Comparison of ENCODE assay signal across 20 cellular contexts in the genomic region with DNA sequence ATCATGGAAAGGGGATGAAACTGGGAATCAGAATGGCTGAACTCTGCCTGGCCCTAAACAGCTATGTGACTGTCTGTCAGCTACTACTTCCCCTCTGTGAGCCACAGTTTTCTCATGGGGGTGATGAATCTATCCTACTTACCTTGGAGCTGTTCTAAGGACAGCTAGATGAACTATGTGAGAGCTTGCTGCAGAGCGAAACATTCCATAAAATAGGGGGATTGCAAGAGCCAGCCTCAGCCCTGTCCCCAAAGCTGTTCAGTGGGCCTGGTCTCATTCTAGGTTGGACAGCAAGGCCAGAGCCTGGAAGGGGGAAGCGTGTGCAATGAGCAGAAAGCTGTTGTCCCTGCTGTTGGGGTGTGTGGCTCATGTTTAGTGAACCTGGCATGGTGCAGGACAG. TPM values are rescaled to one million over a fixed set of nuclear protein-coding genes. Genes with fewer than 3 reads are reported as not detected.
DNase-seq lines count a peak whose midpoint lies in the region; ATAC-seq, FAIRE-seq and TF ChIP-seq lines count a peak whose summit lies in the region.
"Had no signal": no experiment of that assay in that cellular context is flagged by ENCODE, and none has a peak within 500 bp of the region (broad histone marks: within the 10 kb centered on the region; RNA-seq: fewer than 3 reads in every experiment).

No MANE protein-coding gene starts in this region.

- H3K9me3 Mint-ChIP-seq in natural killer cell treated with Interleukin-12 subunit alpha and Interleukin-12 subunit beta and Interleukin-15 and Interleukin-18, amount 100 ng/mL, for 72 hours, result no peaks in the 10 kb centered on the region
- no peaks in the 10 kb centered on the region for H3K9me3 Mint-ChIP-seq in natural killer cell
- H3K9me3 Mint-ChIP-seq in brain, result peaks cover 0 to 3% (median 0%) of the 10 kb centered on the region in 5 experiments
- H3K9me3 Mint-ChIP-seq in neural progenitor cell, result peaks cover 3% of the 10 kb centered on the region
- H3K9me3 Mint-ChIP-seq: CD8-positive, alpha-beta T cell; H9 had no signal

- H4K20me1 ChIP-seq in neural progenitor cell (ENCODE audit: low read depth), result no peaks in the 10 kb centered on the region

- H3K4me1 ChIP-seq in neural progenitor cell (peaks cover 7% of the 10 kb centered on the region), vagina (no peaks in the 10 kb centered on the region), kidney (ENCODE audit: control insufficient read depth in 1 of 2, insufficient read depth in 1 of 2, low read depth in 1 of 2, low read length in 2 of 2) (no peaks in the 10 kb centered on the region), heart right ventricle (peaks cover 0 to 16% (median 10%) of the 10 kb centered on the region in 9 donors), stomach (no peaks in the 10 kb centered on the region)
- H3K4me1 ChIP-seq: A549 had no signal

- TF ChIP-seq EP300 in stomach (IDR thresholded peaks at IDR 0.05), result no peak

- H3K27me3 Mint-ChIP-seq in natural killer cell treated with Interleukin-12 subunit alpha and Interleukin-12 subunit beta and Interleukin-15 and Interleukin-18, amount 100 ng/mL, for 72 hours, result peaks cover 1 to 10% of the 10 kb centered on the region in 2 donors
- H3K27me3 Mint-ChIP-seq in natural killer cell (ENCODE audit: low read depth in 2 of 2) (peaks cover 0 to 4% of the 10 kb centered on the region in 2 donors), brain (peaks cover 14% of the 10 kb centered on the region), neural progenitor cell (ENCODE audit: insufficient read depth, low read depth) (peaks cover 8% of the 10 kb centered on the region)

- H3K9me3 ChIP-seq in neural progenitor cell (ENCODE audit: low read depth) (no peaks in the 10 kb centered on the region), vagina (no peaks in the 10 kb centered on the region), kidney (ENCODE audit: control insufficient read depth in 1 of 2, low read length in 2 of 2) (no peaks in the 10 kb centered on the region), heart right ventricle (no peaks in the 10 kb centered on the region), stomach (no peaks in the 10 kb centered on the region)
- H3K9me3 ChIP-seq: A549 had no signal

- TF ChIP-seq CTCF in natural killer cell (IDR thresholded peaks at IDR 0.05) (no peak), brain (conservative IDR thresholded peaks at IDR 0.05) (no peak), neural progenitor cell (IDR thresholded peaks at IDR 0.05) (no peak), vagina (IDR thresholded peaks at IDR 0.05) (no peak), kidney (IDR thresholded peaks at IDR 0.05; ENCODE audit: borderline replicate concordance, extremely low read depth, insufficient read depth) (no peak), heart right ventricle (IDR thresholded peaks at IDR 0.05) (no peak), stomach (IDR thresholded peaks at IDR 0.05) (no peak)

- no peak for FAIRE-seq in kidney (lab: Jason Lieb, UNC)
- FAIRE-seq: A549, GM12878, GM19239, H1, HepG2 had no signal

- no peaks in the 10 kb centered on the region for H3K36me3 ChIP-seq in neural progenitor cell
- no peaks in the 10 kb centered on the region for H3K36me3 ChIP-seq in vagina
- H3K36me3 ChIP-seq in kidney (ENCODE audit: control insufficient read depth in 1 of 2, insufficient read depth in 2 of 2, low read length in 2 of 2), result no peaks in the 10 kb centered on the region
- no peaks in the 10 kb centered on the region for H3K36me3 ChIP-seq in heart right ventricle
- no peaks in the 10 kb centered on the region for H3K36me3 ChIP-seq in stomach

- WGBS in heart right ventricle, 2 donors, result 87 to 95% methylated on average over 2 of the region's 2 CpGs
- 91 to 100% (median 95%) methylated on average over 2 of the region's 2 CpGs for WGBS in stomach, 5 donors

- H3K9ac ChIP-seq in neural progenitor cell, result no peak overlapping the region
- no peak overlapping the region for H3K9ac ChIP-seq in kidney (ENCODE audit: low read length in 2 of 2)

- H2AFZ ChIP-seq in neural progenitor cell (replicated peaks), result peak overlapping the region; percentile 61

- no peak overlapping the region for H3K27ac Mint-ChIP-seq in natural killer cell treated with Interleukin-12 subunit alpha and Interleukin-12 subunit beta and Interleukin-15 and Interleukin-18, amount 100 ng/mL, for 72 hours
- H3K27ac Mint-ChIP-seq in natural killer cell (no peak overlapping the region), brain (peak overlapping the region in 3 of 5 experiments; percentile 47 to 76 (median 65)), neural progenitor cell (peak overlapping the region; percentile 7)
- H3K27ac Mint-ChIP-seq: CD8-positive, alpha-beta T cell had no signal

- H3K27ac ChIP-seq in neural progenitor cell (no peak overlapping the region), vagina (peak overlapping the region; percentile 30), kidney (ENCODE audit: low read depth in 2 of 2, low read length in 2 of 2) (no peak overlapping the region), heart right ventricle (no peak overlapping the region), stomach (no peak overlapping the region)
- H3K27ac ChIP-seq: 22Rv1, A549 had no signal

- intact Hi-C loops in natural killer cell (cut with micrococcal nuclease), result no loop called here
- intact Hi-C loops in vagina (cut with DNase I), result no loop called here
- intact Hi-C loops in kidney (cut with DNase I), result no loop called here
- intact Hi-C loops in heart right ventricle (cut with DNase I), result no loop called here
- intact Hi-C loops in stomach (cut with DNase I; ENCODE audit: low total_unique reads), result no loop called here

- no peaks in the 10 kb centered on the region for H3K27me3 ChIP-seq in neural progenitor cell
- H3K27me3 ChIP-seq in vagina, result no peaks in the 10 kb centered on the region
- H3K27me3 ChIP-seq in heart right ventricle, result peaks cover 0 to 42% (median 6%) of the 10 kb centered on the region in 7 donors
- H3K27me3 ChIP-seq in stomach, result peaks cover 0 to 3% (median 0%) of the 10 kb centered on the region in 3 donors

- no peaks in the 10 kb centered on the region for H3K36me3 Mint-ChIP-seq in natural killer cell treated with Interleukin-12 subunit alpha and Interleukin-12 subunit beta and Interleukin-15 and Interleukin-18, amount 100 ng/mL, for 72 hours
- H3K36me3 Mint-ChIP-seq in natural killer cell, result no peaks in the 10 kb centered on the region
- H3K36me3 Mint-ChIP-seq in brain, result no peaks in the 10 kb centered on the region
- H3K36me3 Mint-ChIP-seq in neural progenitor cell, result no peaks in the 10 kb centered on the region
- H3K36me3 Mint-ChIP-seq: CD8-positive, alpha-beta T cell had no signal

- H3K79me2 ChIP-seq in neural progenitor cell (ENCODE audit: low read depth), result no peaks in the 10 kb centered on the region

- H3K4me3 ChIP-seq in neural progenitor cell (no peak overlapping the region), vagina (no peak overlapping the region), kidney (ENCODE audit: low read length in 2 of 2) (no peak overlapping the region), heart right ventricle (no peak overlapping the region), stomach (no peak overlapping the region)
- H3K4me3 ChIP-seq: A549, GM12878 had no signal

- peak; percentile 54 for DNase-seq in natural killer cell treated with Interleukin-12 subunit alpha and Interleukin-12 subunit beta and Interleukin-15 and Interleukin-18, amount 100 ng/mL, for 72 hours (ENCODE audit: low spot score)
- no peak for DNase-seq in natural killer cell
- no peak for DNase-seq in neural progenitor cell (ENCODE audit: low spot score)
- no peak for DNase-seq in vagina (ENCODE audit: extremely low spot score in 2 of 2)
- DNase-seq in kidney, result no peak
- no peak for DNase-seq in heart right ventricle
- DNase-seq in stomach, result no peak
- DNase-seq: AML-193; Calu3; CD8-positive, alpha-beta T cell; EL; H9 had no signal

- H3K4me3 Mint-ChIP-seq in natural killer cell treated with Interleukin-12 subunit alpha and Interleukin-12 subunit beta and Interleukin-15 and Interleukin-18, amount 100 ng/mL, for 72 hours, result no peak overlapping the region
- H3K4me3 Mint-ChIP-seq in natural killer cell, result no peak overlapping the region
- no peak overlapping the region for H3K4me3 Mint-ChIP-seq in brain
- no peak overlapping the region for H3K4me3 Mint-ChIP-seq in neural progenitor cell
- H3K4me3 Mint-ChIP-seq: CD8-positive, alpha-beta T cell; H9 had no signal

- ATAC-seq in natural killer cell treated with Interleukin-12 subunit alpha and Interleukin-12 subunit beta and Interleukin-15 and Interleukin-18, amount 100 ng/mL, for 72 hours, result no peak
- ATAC-seq in natural killer cell, result no peak
- ATAC-seq in heart right ventricle, result no peak
- ATAC-seq: A549; CD8-positive, alpha-beta T cell; GM12878; HepG2 had no signal

- H3K4me1 Mint-ChIP-seq in natural killer cell treated with Interleukin-12 subunit alpha and Interleukin-12 subunit beta and Interleukin-15 and Interleukin-18, amount 100 ng/mL, for 72 hours (ENCODE audit: low read depth in 2 of 2), result peaks cover 0 to 3% of the 10 kb centered on the region in 2 donors
- H3K4me1 Mint-ChIP-seq in natural killer cell, result peaks cover 0 to 5% of the 10 kb centered on the region in 2 donors
- peaks cover 16% of the 10 kb centered on the region for H3K4me1 Mint-ChIP-seq in brain
- peaks cover 21% of the 10 kb centered on the region for H3K4me1 Mint-ChIP-seq in neural progenitor cell

- TF ChIP-seq POLR2A in vagina (IDR thresholded peaks at IDR 0.05) (no peak), stomach (IDR thresholded peaks at IDR 0.05) (no peak)

- H3F3A ChIP-seq in neural progenitor cell (ENCODE audit: low read depth), result no peaks in the 10 kb centered on the region

- peak overlapping the region; percentile 21 for H3K4me2 ChIP-seq in neural progenitor cell
- H3K4me2 ChIP-seq: A549 had no signal

RNA-seq across cellular contexts. Expression of gene FNDC1, which starts 43.7 kb away (rescaled TPM):
- total RNA-seq in natural killer cell treated with Interleukin-12 subunit alpha and Interleukin-12 subunit beta and Interleukin-15 and Interleukin-18, amount 100 ng/mL, for 72 hours, result not detected
- not detected for total RNA-seq in natural killer cell
- polyA plus RNA-seq in brain (ENCODE audit: insufficient read depth, low read depth, low replicate concordance), result 0.83 TPM
- 0.03 TPM in 1 of 2 replicates, not detected in the other for total RNA-seq in neural progenitor cell (ENCODE audit: low replicate concordance)
- total RNA-seq in vagina, result 0.49 TPM
- total RNA-seq in kidney, result 1.3 TPM
- 0.69 TPM for polyA plus RNA-seq in kidney (ENCODE audit: insufficient read depth, low read depth, low replicate concordance)
- 1 to 10 TPM in 7 of 10 donors, under 1 TPM in 3; 0.44 to 6.2 (median 2.9) TPM for total RNA-seq in heart right ventricle
- polyA plus RNA-seq in heart right ventricle, result under 1 TPM; 0.07 to 0.20 TPM
- total RNA-seq in stomach, result 10 to 100 TPM in 1 of 5 donors, 1 to 10 TPM in 1, under 1 TPM in 1, not detected in 2; 0.43 to 11.0 (median 4.0) TPM
- polyA plus RNA-seq in stomach, result under 1 TPM in 2 of 3 donors, not detected in 1; 0.06 to 0.10 TPM
- total RNA-seq: CD8-positive, alpha-beta T cell; G401; GM12878; HepG2 had no signal
- polyA plus RNA-seq: GM12878, HepG2 had no signal

Comparison
In these comparisons a context has a peak if more than half of its experiments do, and no peak if none do; other contexts are left out.
1. H3K27ac Mint-ChIP-seq: peak in brain (3 of 5) and neural progenitor cell (single experiment); none in natural killer cell treated with Interleukin-12 subunit alpha and Interleukin-12 subunit beta and Interleukin-15 and Interleukin-18, amount 100 ng/mL, for 72 hours (0 of 2) and natural killer cell (0 of 2).